In genomic region chr3:89216021-89216739, GRCh38 we compare ENCODE assay signal across 17 cellular contexts.
"Had no signal": no experiment of that assay in that cellular context is flagged by ENCODE, and none has a peak within 500 bp of the region (broad histone marks: within the 10 kb centered on the region; RNA-seq: fewer than 3 reads in every experiment).

No MANE protein-coding gene starts in this region.

- H3K27me3 ChIP-seq: brain microvascular endothelial cell, left lung, right lobe of liver had no signal

- ATAC-seq: activated T-helper 17 cell treated with anti-CD3 and anti-CD28 coated beads, Interleukin-2, amount 50 U/mL, for 72 hours; right lobe of liver; stimulated activated naive B cell treated with anti-CD40 and anti-IgM and Interleukin-4, amounts not matched to agents 10 μg/mL and 1 μg/mL and 100 μg/mL, for 72 hours had no signal

- H3K4me1 ChIP-seq: right lobe of liver had no signal

- H3K4me3 ChIP-seq: left lung, right lobe of liver had no signal

- DNase-seq: activated CD4-positive, alpha-beta T cell treated with anti-CD3 and anti-CD28 coated beads, Interleukin-2, amount 10 ng/mL, durations not matched to agents 7 days and 5 days; activated CD4-positive, CD25-positive, alpha-beta regulatory T cell; activated CD8-positive, alpha-beta memory T cell treated with anti-CD3 and anti-CD28 coated beads for 24 hours; activated naive CD4-positive, alpha-beta T cell treated with anti-CD3 and anti-CD28 coated beads for 36 hours; brain microvascular endothelial cell; endodermal cell; erythroblast; glutamatergic neuron; islet precursor cell; left lung; right lobe of liver; stimulated activated CD4-positive, alpha-beta T cell treated with anti-CD3 and anti-CD28 coated beads, Interleukin-2, amount 100 ng/mL, for 24 hours; stimulated activated naive B cell treated with anti-CD40 and anti-IgM and Interleukin-4, amounts not matched to agents 10 μg/mL and 1 μg/mL and 100 μg/mL, for 72 hours; substantia nigra; T-helper 2 cell; trophoblast cell had no signal

- H3K9me3 ChIP-seq: left lung had no signal

- H3K36me3 ChIP-seq: brain microvascular endothelial cell, left lung, right lobe of liver had no signal

- H3K27ac ChIP-seq: brain microvascular endothelial cell, left lung, right lobe of liver had no signal
